Comparison of ENCODE assay signal across 26 cellular contexts in genomic region chr9:97508852-97509251, GRCh38.
"Had no signal": no experiment of that assay in that cellular context is flagged by ENCODE, and none has a peak within 500 bp of the region (broad histone marks: within the 10 kb centered on the region; RNA-seq: fewer than 3 reads in every experiment).

No MANE protein-coding gene starts in this region.

- H3K4me3 Mint-ChIP-seq: activated CD4-positive, alpha-beta memory T cell treated with anti-CD3 and anti-CD28 coated beads for 36 hours; activated CD4-positive, alpha-beta T cell treated with anti-CD3 and anti-CD28 coated beads, Interleukin-2, amount 10 ng/mL, durations not matched to agents 7 days and 5 days; activated naive CD4-positive, alpha-beta T cell treated with anti-CD3 and anti-CD28 coated beads, Interleukin-2, amount 10 ng/mL, durations not matched to agents 7 days and 5 days; activated naive CD8-positive, alpha-beta T cell treated with anti-CD3 and anti-CD28 coated beads for 36 hours; activated T-cell treated with anti-CD3 and anti-CD28 coated beads, Interleukin-2, amount 50 U/mL, for 72 hours had no signal

- ATAC-seq: activated T-cell treated with anti-CD3 and anti-CD28 coated beads, Interleukin-2, amount 50 U/mL, for 72 hours; Panc1 had no signal

- H3K27me3 ChIP-seq: cardiac muscle cell had no signal

- H3K27ac Mint-ChIP-seq: activated CD4-positive, alpha-beta memory T cell treated with anti-CD3 and anti-CD28 coated beads for 36 hours; activated CD4-positive, alpha-beta T cell treated with anti-CD3 and anti-CD28 coated beads, Interleukin-2, amount 10 ng/mL, durations not matched to agents 7 days and 5 days; activated naive CD4-positive, alpha-beta T cell treated with anti-CD3 and anti-CD28 coated beads, Interleukin-2, amount 10 ng/mL, durations not matched to agents 7 days and 5 days; activated naive CD8-positive, alpha-beta T cell treated with anti-CD3 and anti-CD28 coated beads for 36 hours; activated T-cell treated with anti-CD3 and anti-CD28 coated beads, Interleukin-2, amount 50 U/mL, for 72 hours; activated T-helper 2 cell treated with anti-CD3 and anti-CD28 coated beads, Interferon-gamma antibody, Interleukin-2, Interleukin-4, amounts not matched to agents 10 μg/mL and 5 μg/mL and 100 μg/mL, durations not matched to agents 14 hours and 24 hours and 36 hours had no signal

- H3K36me3 Mint-ChIP-seq: activated CD4-positive, alpha-beta memory T cell treated with anti-CD3 and anti-CD28 coated beads for 36 hours; activated naive CD4-positive, alpha-beta T cell treated with anti-CD3 and anti-CD28 coated beads, Interleukin-2, amount 10 ng/mL, durations not matched to agents 7 days and 5 days; activated naive CD8-positive, alpha-beta T cell treated with anti-CD3 and anti-CD28 coated beads for 36 hours had no signal

- DNase-seq: activated CD4-positive, alpha-beta memory T cell treated with anti-CD3 and anti-CD28 coated beads for 36 hours; activated CD4-positive, alpha-beta T cell treated with anti-CD3 and anti-CD28 coated beads, Interleukin-2, amount 10 ng/mL, durations not matched to agents 7 days and 5 days; activated CD4-positive, CD25-positive, alpha-beta regulatory T cell; activated gamma-delta T cell treated with Interleukin-2 at 50 U/mL for 16 hours; activated naive CD4-positive, alpha-beta T cell treated with anti-CD3 and anti-CD28 coated beads, Interleukin-2, amount 10 ng/mL, durations not matched to agents 7 days and 5 days; activated naive CD8-positive, alpha-beta T cell treated with anti-CD3 and anti-CD28 coated beads for 36 hours; activated T-cell treated with anti-CD3 and anti-CD28 coated beads, Interleukin-2, amount 50 U/mL, for 72 hours; brain microvascular endothelial cell; NCI-H1092; NCI-H1417; NCI-H1930; NCI-H2107; NCI-H510A treated with DMSO at 0.1 percent for 48 hours; NCI-H69; NK-92 treated with Interleukin-12 subunit alpha and Interleukin-12 subunit beta, amount 100 ng/mL, for 24 hours; OCI-M1; Right ventricle myocardium superior; RPMI8226; SJCRH30; SK-N-SH; T-helper 1 cell had no signal

- H3K4me1 ChIP-seq: SJCRH30 had no signal

- H3K36me3 ChIP-seq: brain microvascular endothelial cell, cardiac muscle cell, SJCRH30 had no signal

- H3K27ac ChIP-seq: brain microvascular endothelial cell, cardiac muscle cell, KMS-11, SJCRH30, VCaP had no signal

- H3K9me3 Mint-ChIP-seq: activated CD4-positive, alpha-beta memory T cell treated with anti-CD3 and anti-CD28 coated beads for 36 hours; activated CD4-positive, alpha-beta T cell treated with anti-CD3 and anti-CD28 coated beads, Interleukin-2, amount 10 ng/mL, durations not matched to agents 7 days and 5 days; activated naive CD4-positive, alpha-beta T cell treated with anti-CD3 and anti-CD28 coated beads, Interleukin-2, amount 10 ng/mL, durations not matched to agents 7 days and 5 days; activated naive CD8-positive, alpha-beta T cell treated with anti-CD3 and anti-CD28 coated beads for 36 hours; activated T-cell treated with anti-CD3 and anti-CD28 coated beads, Interleukin-2, amount 50 U/mL, for 72 hours; activated T-helper 2 cell treated with anti-CD3 and anti-CD28 coated beads, Interferon-gamma antibody, Interleukin-2, Interleukin-4, amounts not matched to agents 10 μg/mL and 5 μg/mL and 100 μg/mL, durations not matched to agents 14 hours and 24 hours and 36 hours had no signal

- H3K4me3 ChIP-seq: cardiac muscle cell, SJCRH30 had no signal

- H3K9me3 ChIP-seq: SJCRH30, SK-N-SH had no signal

- H3K4me1 Mint-ChIP-seq: activated naive CD4-positive, alpha-beta T cell treated with anti-CD3 and anti-CD28 coated beads, Interleukin-2, amount 10 ng/mL, durations not matched to agents 7 days and 5 days had no signal
